In genomic region chr18:48934400-48934707, GRCh38 we compare ENCODE assay signal across 8 cellular contexts.
DNase-seq lines count a peak whose midpoint lies in the region; ATAC-seq lines count a peak whose summit lies in the region.

No MANE protein-coding gene starts in this region.

- ATAC-seq in HG03045 (IDR thresholded peaks at IDR 0.05; ENCODE audit: unreplicated experiment): no peak

- H3K4me3 ChIP-seq in GM08714 (ENCODE audit: low read length): peak overlapping the region; percentile 29; the same call in 1 of the 2 replicates
- no peak overlapping the region for H3K4me3 ChIP-seq in rectal smooth muscle tissue (ENCODE audit: low read length)

- peaks cover 66% of the 10 kb centered on the region for H3K4me1 ChIP-seq in rectal smooth muscle tissue (ENCODE audit: control insufficient read depth, insufficient read depth, low read length)

- no peaks in the 10 kb centered on the region for H3K27me3 ChIP-seq in rectal smooth muscle tissue (ENCODE audit: control insufficient read depth, insufficient read depth, low read length)

- peaks cover 5% of the 10 kb centered on the region for H3K36me3 ChIP-seq in rectal smooth muscle tissue (ENCODE audit: control insufficient read depth, insufficient read depth, low read length)

- H3K27ac ChIP-seq in epithelial cell of prostate: peak overlapping the region; percentile 99
- peak overlapping the region; percentile 62 for H3K27ac ChIP-seq in rectal smooth muscle tissue (ENCODE audit: low read depth, low read length)

- peak; percentile 52 for DNase-seq in RPMI8226
- no peak for DNase-seq in epithelial cell of prostate (ENCODE audit: low read depth, low spot score)
- no peak for DNase-seq in NCI-H2196 (lab: John Stamatoyannopoulos, UW; ENCODE audit: unreplicated experiment)
- DNase-seq in NCI-H774 (lab: John Stamatoyannopoulos, UW): no peak
- DNase-seq in stimulated activated CD4-positive, alpha-beta T cell treated with anti-CD3 and anti-CD28 coated beads, Interleukin-15, amount 100 ng/mL, for 24 hours: no peak

- no peak overlapping the region for H3K9ac ChIP-seq in rectal smooth muscle tissue (ENCODE audit: low read length)
